In genomic region chr9:101332362-101332761, GRCh38 we compare ENCODE assay signal across 11 cellular contexts. TPM values are rescaled to one million over a fixed set of nuclear protein-coding genes. Genes with fewer than 3 reads are reported as not detected.
"Had no signal": no experiment of that assay in that cellular context is flagged by ENCODE, and none has a peak within 500 bp of the region (broad histone marks: within the 10 kb centered on the region; RNA-seq: fewer than 3 reads in every experiment).

No MANE protein-coding gene starts in this region.

- ATAC-seq: HCT116, K562 had no signal

- H3K9ac ChIP-seq: GM23248 had no signal

- FAIRE-seq: H1, K562 had no signal

- DNase-seq: GM23248, H7, HFFc6, IMR-90, KG1 had no signal

- H3K27ac ChIP-seq: GM23248, HL-60 had no signal

- H3K27ac Mint-ChIP-seq: HFFc6 had no signal

- H3K4me3 ChIP-seq: GM23248, HAP-1, K562 had no signal

- H3K4me1 ChIP-seq: HAP-1 had no signal

- H2AFZ ChIP-seq: GM23248 had no signal

- H3K9me3 ChIP-seq: HAP-1 had no signal

- H3K36me3 ChIP-seq: HAP-1 had no signal

- H3K4me3 Mint-ChIP-seq: HFFc6 had no signal

RNA-seq across cellular contexts. Expression of gene BAAT, which starts 52.4 kb away (rescaled TPM):
- total RNA-seq: GM23248, HT1080, IMR-90 had no signal
- polyA plus RNA-seq: IMR-90 had no signal
